Comparison of ENCODE assay signal across 15 cellular contexts in genomic region chr2:65354773-65355172, GRCh38.
DNase-seq lines count a peak whose midpoint lies in the region; ATAC-seq and TF ChIP-seq lines count a peak whose summit lies in the region.
"Had no signal": no experiment of that assay in that cellular context is flagged by ENCODE, and none has a peak within 500 bp of the region (broad histone marks: within the 10 kb centered on the region; RNA-seq: fewer than 3 reads in every experiment).

No MANE protein-coding gene starts in this region.

- H3K4me1 ChIP-seq in OCI-LY7 (ENCODE audit: insufficient read depth, low read length, poor library complexity, severe bottlenecking) (peaks cover 100% of the 10 kb centered on the region), esophagus muscularis mucosa (peaks cover 21 to 38% (median 29%) of the 10 kb centered on the region in 4 donors), smooth muscle cell (ENCODE audit: low read depth) (peaks cover 69% of the 10 kb centered on the region)

- CTCF ChIA-PET in OCI-LY7 (lab: Charles Lee; ENCODE audit: unreplicated experiment) = no interaction called here

- intact Hi-C loops in OCI-LY7 (cut with micrococcal nuclease; ENCODE audit: unreplicated experiment) (loop anchor here (5.0 kb wide), 1 partner anchor 38 kb away; no protein-coding TSS in a partner anchor), esophagus muscularis mucosa (cut with DNase I) (no loop called here)

- H4K20me1 ChIP-seq in OCI-LY7 (ENCODE audit: insufficient read depth, low read length) (no peaks in the 10 kb centered on the region), SU-DHL-6 (ENCODE audit: low read depth, low read length) (no peaks in the 10 kb centered on the region), smooth muscle cell (ENCODE audit: low read depth) (peaks cover 94% of the 10 kb centered on the region)

- no peak for TF ChIP-seq EP300 in esophagus muscularis mucosa (IDR thresholded peaks at IDR 0.05)

- TF ChIP-seq POLR2A in esophagus muscularis mucosa (IDR thresholded peaks at IDR 0.05; ENCODE audit: low read depth) = no peak

- ATAC-seq in HG03520 (IDR thresholded peaks at IDR 0.05; ENCODE audit: unreplicated experiment) = no peak
- ATAC-seq: HCT116, Right ventricle myocardium inferior had no signal

- H2AFZ ChIP-seq in OCI-LY7 (ENCODE audit: low read length) = no peak overlapping the region
- no peak overlapping the region for H2AFZ ChIP-seq in SU-DHL-6 (ENCODE audit: low read depth, low read length, severe bottlenecking)
- no peak overlapping the region for H2AFZ ChIP-seq in smooth muscle cell (ENCODE audit: low read depth)

- H3K27ac ChIP-seq in OCI-LY7 (ENCODE audit: low read depth, low read length, poor library complexity, severe bottlenecking) (no peak overlapping the region), SU-DHL-6 (ENCODE audit: low read depth, low read length) (peak overlapping the region; percentile 93), esophagus muscularis mucosa (replicated peaks in 1 of 4) (no peak overlapping the region), smooth muscle cell (ENCODE audit: low read depth) (peak overlapping the region; percentile 68)
- H3K27ac ChIP-seq: SK-N-MC had no signal

- H3F3A ChIP-seq in SU-DHL-6 (ENCODE audit: insufficient read depth) (peaks cover 45% of the 10 kb centered on the region), smooth muscle cell (ENCODE audit: low read depth) (peaks cover 36% of the 10 kb centered on the region)

- POLR2A ChIA-PET in OCI-LY7 (lab: Charles Lee) = interaction anchor here (0.8 kb wide), 1 partner anchor 10 kb away, joined by 3 read pairs; no protein-coding TSS in a partner anchor

- peak overlapping the region; percentile 50 for H3K4me2 ChIP-seq in OCI-LY7 (ENCODE audit: low read length)
- H3K4me2 ChIP-seq in SU-DHL-6 (ENCODE audit: low read depth, low read length, poor library complexity, severe bottlenecking) = peak overlapping the region; percentile 84
- peak overlapping the region; percentile 27 for H3K4me2 ChIP-seq in smooth muscle cell

- TF ChIP-seq CTCF in OCI-LY7 (conservative IDR thresholded peaks at IDR 0.05; ENCODE audit: low read length) (no peak), SU-DHL-6 (IDR thresholded peaks at IDR 0.05; ENCODE audit: insufficient read depth, low read length, poor library complexity, severe bottlenecking) (no peak), esophagus muscularis mucosa (IDR thresholded peaks at IDR 0.05) (no peak), smooth muscle cell (IDR thresholded peaks at IDR 0.05; ENCODE audit: borderline replicate concordance, insufficient read depth, poor library complexity, severe bottlenecking) (no peak)

- H3K9ac ChIP-seq in SU-DHL-6 (ENCODE audit: low read length) (peak overlapping the region; percentile 38; the same call in 1 of the 2 replicates), smooth muscle cell (ENCODE audit: low read depth) (no peak overlapping the region)

- DNase-seq in OCI-LY7 (ENCODE audit: low spot score) (no peak), esophagus muscularis mucosa (ENCODE audit: extremely low spot score) (peak; percentile 24), smooth muscle cell (lab: John Stamatoyannopoulos, UW; ENCODE audit: unreplicated experiment) (no peak), COLO829 (ENCODE audit: low spot score) (no peak)
- no peak for DNase-seq in activated CD4-positive, alpha-beta T cell treated with anti-CD3 and anti-CD28 coated beads, Interleukin-2, amount 50 U/mL, for 48 hours
- DNase-seq: GOT3, NCI-H1105, NCI-H1694, NCI-H774, T-helper 1 cell had no signal

- no peaks in the 10 kb centered on the region for H3K36me3 ChIP-seq in OCI-LY7 (ENCODE audit: insufficient read depth, low read length)
- H3K36me3 ChIP-seq in SU-DHL-6 (ENCODE audit: low read length) = no peaks in the 10 kb centered on the region
- no peaks in the 10 kb centered on the region for H3K36me3 ChIP-seq in esophagus muscularis mucosa
- no peaks in the 10 kb centered on the region for H3K36me3 ChIP-seq in smooth muscle cell (ENCODE audit: low read depth)

- H3K9me2 ChIP-seq in OCI-LY7 (ENCODE audit: insufficient read depth, low read length) = no peaks in the 10 kb centered on the region
- H3K9me2 ChIP-seq in SU-DHL-6 (replicated peaks; ENCODE audit: insufficient read depth, low read length) = no peaks in the 10 kb centered on the region

- H3K79me2 ChIP-seq in OCI-LY7 (ENCODE audit: insufficient read depth, low read depth, low read length) = peaks cover 89% of the 10 kb centered on the region
- peaks cover 100% of the 10 kb centered on the region for H3K79me2 ChIP-seq in SU-DHL-6 (ENCODE audit: insufficient read depth, low read length)
- peaks cover 54% of the 10 kb centered on the region for H3K79me2 ChIP-seq in smooth muscle cell (ENCODE audit: low read depth)

- no TSS peak for BruUV-seq in OCI-LY7 (replicated peaks; lab: Mats Ljungman, UMichigan)

- H3K4me3 ChIP-seq in OCI-LY7 (ENCODE audit: low read depth, low read length, poor library complexity, severe bottlenecking) = no peak overlapping the region
- peak overlapping the region; percentile 16 for H3K4me3 ChIP-seq in SU-DHL-6 (ENCODE audit: insufficient read depth, low read length, poor library complexity, severe bottlenecking)
- no peak overlapping the region for H3K4me3 ChIP-seq in esophagus muscularis mucosa
- H3K4me3 ChIP-seq in smooth muscle cell = no peak overlapping the region
- H3K4me3 ChIP-seq: SK-N-MC had no signal

- no peaks in the 10 kb centered on the region for H3K27me3 ChIP-seq in SU-DHL-6 (ENCODE audit: low read length)
- H3K27me3 ChIP-seq in esophagus muscularis mucosa = no peaks in the 10 kb centered on the region
- no peaks in the 10 kb centered on the region for H3K27me3 ChIP-seq in smooth muscle cell (ENCODE audit: low read depth)

- no peaks in the 10 kb centered on the region for H3K9me3 ChIP-seq in OCI-LY7 (ENCODE audit: low read length)
- H3K9me3 ChIP-seq in SU-DHL-6 (ENCODE audit: insufficient read depth, low read length) = no peaks in the 10 kb centered on the region
- H3K9me3 ChIP-seq in esophagus muscularis mucosa = no peaks in the 10 kb centered on the region
- H3K9me3 ChIP-seq in smooth muscle cell (replicated peaks; ENCODE audit: low read depth) = no peaks in the 10 kb centered on the region

- 95% methylated on average over 3 of the region's 3 CpGs for WGBS in esophagus muscularis mucosa
- 77% methylated on average over 3 of the region's 3 CpGs for WGBS in smooth muscle cell (ENCODE audit: low lambda C conversion rate)

Comparison
In these comparisons a context has a peak if more than half of its experiments do, and no peak if none do; other contexts are left out.
1. H3K27ac ChIP-seq: peak in SU-DHL-6 (single experiment) and smooth muscle cell (single experiment); none in OCI-LY7 (single experiment) and esophagus muscularis mucosa (0 of 4).
2. H3K4me2 ChIP-seq: peak in every context shown above with its lines; median percentile 84 in SU-DHL-6; 50 in OCI-LY7; 27 in smooth muscle cell.